Comparison of ENCODE assay signal across 19 cellular contexts in the genomic region with DNA sequence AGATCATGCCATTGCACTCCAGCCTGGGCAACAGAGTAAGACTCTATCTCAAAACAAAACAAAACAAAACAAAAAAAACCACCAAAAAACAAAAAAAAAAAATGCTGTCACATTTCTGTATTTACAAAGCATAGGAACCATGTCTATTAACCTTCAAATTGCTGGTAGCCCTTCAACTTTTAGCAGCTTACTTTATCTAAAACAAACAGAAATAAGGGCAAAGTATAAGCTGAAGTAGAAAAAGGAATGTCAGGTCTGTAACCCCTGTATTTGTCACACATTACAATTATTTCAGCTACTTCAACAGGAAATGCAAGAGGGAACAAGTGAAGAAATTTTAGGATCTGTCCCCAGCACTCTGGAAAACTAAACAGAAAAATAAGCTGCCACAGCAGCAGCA.
"Had no signal": no experiment of that assay in that cellular context is flagged by ENCODE, and none has a peak within 500 bp of the region (broad histone marks: within the 10 kb centered on the region; RNA-seq: fewer than 3 reads in every experiment).

No MANE protein-coding gene starts in this region.

- ATAC-seq: esophagus mucosa; left lung; stimulated activated naive B cell treated with anti-CD40 and anti-IgM and Interleukin-4, amounts not matched to agents 10 μg/mL and 1 μg/mL and 100 μg/mL, for 72 hours had no signal

- DNase-seq: activated CD4-positive, alpha-beta T cell treated with anti-CD3 and anti-CD28 coated beads for 48 hours; activated naive CD4-positive, alpha-beta T cell treated with anti-CD3 and anti-CD28 coated beads for 36 hours; amygdala; body of pancreas; caudate nucleus; colonic mucosa; left lung; naive B cell; retina; stimulated activated CD4-positive, alpha-beta T cell treated with anti-CD3 and anti-CD28 coated beads, Interleukin-2, amount 100 ng/mL, for 48 hours; stimulated activated naive B cell treated with anti-CD40 and anti-IgM and Interleukin-4, amounts not matched to agents 10 μg/mL and 1 μg/mL and 100 μg/mL, for 72 hours; substantia nigra; uterus; WERI-Rb-1 had no signal

- H3K79me2 ChIP-seq: parathyroid adenoma had no signal

- H3K27ac ChIP-seq: body of pancreas, colonic mucosa, left lung, parathyroid adenoma, SJSA1, tibial nerve, uterus, WERI-Rb-1 had no signal

- H3K36me3 ChIP-seq: colonic mucosa, uterus had no signal

- H3K4me1 ChIP-seq: colonic mucosa, left lung, parathyroid adenoma, SJSA1, tibial nerve, uterus had no signal

- H3K27ac Mint-ChIP-seq: stimulated activated naive B cell treated with anti-CD40 and anti-IgM and Interleukin-4, amounts not matched to agents 10 μg/mL and 1 μg/mL and 100 μg/mL, for 72 hours had no signal

- H3K9me3 ChIP-seq: body of pancreas, colonic mucosa, left lung, SJSA1, tibial nerve, uterus had no signal

- H3K4me1 Mint-ChIP-seq: naive B cell; stimulated activated naive B cell treated with anti-CD40 and anti-IgM and Interleukin-4, amounts not matched to agents 10 μg/mL and 1 μg/mL and 100 μg/mL, for 72 hours had no signal

- H2AFZ ChIP-seq: parathyroid adenoma had no signal

- H3K9me3 Mint-ChIP-seq: activated naive CD4-positive, alpha-beta T cell treated with anti-CD3 and anti-CD28 coated beads for 36 hours; activated T-helper 17 cell treated with anti-CD3 and anti-CD28 coated beads, Interleukin-2, amount 50 U/mL, for 72 hours; naive B cell; stimulated activated naive B cell treated with anti-CD40 and anti-IgM and Interleukin-4, amounts not matched to agents 10 μg/mL and 1 μg/mL and 100 μg/mL, for 72 hours had no signal

- H3K36me3 Mint-ChIP-seq: naive B cell had no signal

- H3K27me3 Mint-ChIP-seq: activated T-helper 17 cell treated with anti-CD3 and anti-CD28 coated beads, Interleukin-2, amount 50 U/mL, for 72 hours; naive B cell; stimulated activated naive B cell treated with anti-CD40 and anti-IgM and Interleukin-4, amounts not matched to agents 10 μg/mL and 1 μg/mL and 100 μg/mL, for 72 hours had no signal

- H3K4me3 Mint-ChIP-seq: activated naive CD4-positive, alpha-beta T cell treated with anti-CD3 and anti-CD28 coated beads for 36 hours; stimulated activated naive B cell treated with anti-CD40 and anti-IgM and Interleukin-4, amounts not matched to agents 10 μg/mL and 1 μg/mL and 100 μg/mL, for 72 hours had no signal

- H3K4me3 ChIP-seq: body of pancreas, colonic mucosa, left lung, SJSA1, tibial nerve, uterus had no signal
